In the genomic region with DNA sequence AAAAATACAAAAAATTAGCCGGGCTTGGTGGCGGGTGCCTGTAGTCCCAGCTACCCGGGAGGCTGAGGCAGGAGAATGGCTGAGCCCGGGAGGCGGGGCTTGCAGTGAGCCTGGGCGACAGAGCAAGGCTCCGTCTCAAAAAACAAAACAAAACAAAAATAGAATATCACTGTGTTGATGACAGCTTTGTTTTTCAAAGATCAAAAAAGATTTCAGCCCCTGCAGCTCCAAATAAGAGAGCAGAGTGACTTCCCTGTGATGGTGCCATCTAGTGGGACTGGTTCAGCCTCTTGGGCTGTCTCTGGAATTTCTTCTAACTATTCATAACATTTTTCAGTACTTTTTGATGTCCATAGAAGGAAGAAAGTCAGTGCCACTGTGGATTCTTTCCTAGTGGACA, we compare ENCODE assay signal across 8 cellular contexts.
DNase-seq lines count a peak whose midpoint lies in the region; ATAC-seq, FAIRE-seq and TF ChIP-seq lines count a peak whose summit lies in the region.
"Not testable (repeated sequence)": the region's sequence is repeated elsewhere in the genome, so short reads cannot be mapped to it uniquely, and the experiment has no call there.

No MANE protein-coding gene starts in this region.

- POLR2A ChIA-PET in HCT116 (lab: Charles Lee): not testable (repeated sequence)

- not testable (repeated sequence) for H3K9ac ChIP-seq in HCT116 (ENCODE audit: low read length)

- not testable (repeated sequence) for H3K36me3 Mint-ChIP-seq in naive B cell

- not testable (repeated sequence) for H3K4me2 ChIP-seq in HCT116 (ENCODE audit: low read length)

- H3K9me3 Mint-ChIP-seq in naive B cell: not testable (repeated sequence)

- RAD21 ChIA-PET in HCT116 (lab: Charles Lee; ENCODE audit: low non-redundant PET in 1 of 2, low total read pairs in 2 of 2, uncharacterized antibody in 2 of 2, unreplicated experiment in 2 of 2): not testable (repeated sequence)

- TF ChIP-seq CTCF in HCT116 (IDR thresholded peaks at IDR 0.05 in 2 of 3, conservative IDR thresholded peaks at IDR 0.05 in 1 of 3; ENCODE audit: borderline replicate concordance in 1 of 3, insufficient read depth in 1 of 3, low read depth in 2 of 3, low read length in 2 of 3) (peak; percentile 6 to 24 (median 18); a peak in 1 of 6 replicates), cardiac fibroblast (IDR thresholded peaks at IDR 0.05; ENCODE audit: low read depth, low read length) (peak; percentile 26), gastroesophageal sphincter (IDR thresholded peaks at IDR 0.05) (peak in 2 of 4 experiments; percentile 25 to 50), upper lobe of right lung (IDR thresholded peaks at IDR 0.05) (peak; percentile 45)

- WGBS in gastroesophageal sphincter (ENCODE audit: low coverage in 1 of 2), 2 donors: 23 to 59% methylated on average over 5 of the region's 7 CpGs

- intact Hi-C loops in HCT116 (cut with micrococcal nuclease); upper lobe of right lung (cut with DNase I): not testable (repeated sequence)

- TF ChIP-seq RAD21 in HCT116 (IDR thresholded peaks at IDR 0.05; ENCODE audit: low read depth): peak; percentile 33; the same call in 1 of the 2 replicates

- H3K4me3 ChIP-seq in HCT116 (replicated peaks in 1 of 2; ENCODE audit: low read depth in 1 of 2, low read length in 2 of 2); cardiac fibroblast (replicated peaks in 1 of 2; ENCODE audit: low read depth in 2 of 2, low read length in 2 of 2); gastroesophageal sphincter; upper lobe of right lung: not testable (repeated sequence)

- H3K36me3 ChIP-seq in HCT116 (ENCODE audit: control insufficient read depth in 1 of 2, insufficient read depth in 2 of 2, low read length in 2 of 2): not testable (repeated sequence)
- H3K36me3 ChIP-seq in gastroesophageal sphincter (peaks cover 0 to 57% of the 10 kb centered on the region in 2 donors), upper lobe of right lung (peaks cover 51% of the 10 kb centered on the region)

- ATAC-seq in HCT116 (peak; percentile 92), gastroesophageal sphincter (peak; percentile 85), naive B cell (ENCODE audit: low read depth in 2 of 2) (peak; percentile 80 to 84), upper lobe of right lung (peak; percentile 88)

- not testable (repeated sequence) for H3K4me3 Mint-ChIP-seq in naive B cell

- CTCF ChIA-PET in HCT116 (lab: Charles Lee): not testable (repeated sequence)

- not testable (repeated sequence) for BruUV-seq in HCT116 (replicated peaks; lab: Mats Ljungman, UMichigan)

- DNase-seq in Caki2 (ENCODE audit: low read depth): peak; percentile 19
- DNase-seq in HCT116 (ENCODE audit: low read depth, low spot score); RCC 7860 (ENCODE audit: low spot score); naive B cell; upper lobe of right lung: not testable (repeated sequence)
- peak; percentile 4 for DNase-seq in activated CD8-positive, alpha-beta memory T cell treated with anti-CD3 and anti-CD28 coated beads, Interleukin-2, amount 50 U/mL, for 48 hours
- DNase-seq in cardiac fibroblast (ENCODE audit: low read depth in 2 of 2): peak; percentile 32 to 37

- peak; percentile 52 for FAIRE-seq in RCC 7860 (lab: Jason Lieb, UNC)

- not testable (repeated sequence) for H3K27me3 ChIP-seq in HCT116 (ENCODE audit: insufficient read depth, low read length); gastroesophageal sphincter; upper lobe of right lung

- H2AFZ ChIP-seq in HCT116 (ENCODE audit: low read depth, low read length, poor library complexity, severe bottlenecking): not testable (repeated sequence)

- H3K27ac Mint-ChIP-seq in naive B cell: peak overlapping the region in 1 of 6 donors; percentile 60

- not testable (repeated sequence) for TF ChIP-seq EP300 in gastroesophageal sphincter (IDR thresholded peaks at IDR 0.05)

- not testable (repeated sequence) for H3K27me3 Mint-ChIP-seq in naive B cell

- in situ Hi-C loops in Caki2 (cut with HindIII; ENCODE audit: low pct_unique_long_range_greater_than_20kb, low sequenced_read_pairs): not testable (repeated sequence)

- not testable (repeated sequence) for TF ChIP-seq POLR2A in HCT116 (IDR thresholded peaks at IDR 0.05; ENCODE audit: borderline replicate concordance, extremely low read depth, insufficient read depth, insufficient read length); gastroesophageal sphincter (IDR thresholded peaks at IDR 0.05)

- H3K4me1 Mint-ChIP-seq in naive B cell: peaks cover 11 to 48% (median 44%) of the 10 kb centered on the region in 3 donors

- H3K27ac ChIP-seq in HCT116 (ENCODE audit: low read depth, low read length): not testable (repeated sequence)
- H3K27ac ChIP-seq in gastroesophageal sphincter (peak overlapping the region; percentile 52 to 81 (median 74)), upper lobe of right lung (peak overlapping the region; percentile 24)

- H3K9me2 ChIP-seq in HCT116 (ENCODE audit: insufficient read depth): not testable (repeated sequence)

- not testable (repeated sequence) for H4K20me1 ChIP-seq in HCT116 (ENCODE audit: insufficient read depth)

- H3K4me1 ChIP-seq in HCT116 (ENCODE audit: control insufficient read depth in 1 of 2, insufficient read depth in 2 of 2, low read length in 2 of 2): not testable (repeated sequence)
- H3K4me1 ChIP-seq in gastroesophageal sphincter: peaks cover 0 to 84% (median 9%) of the 10 kb centered on the region in 3 donors
- peaks cover 25% of the 10 kb centered on the region for H3K4me1 ChIP-seq in upper lobe of right lung

- H3K79me2 ChIP-seq in HCT116 (ENCODE audit: insufficient read depth, low read length): peaks cover 75% of the 10 kb centered on the region

- H3K9me3 ChIP-seq in HCT116 (ENCODE audit: control insufficient read depth in 1 of 2, insufficient read depth in 1 of 2, low read depth in 1 of 2, low read length in 2 of 2); gastroesophageal sphincter; upper lobe of right lung: not testable (repeated sequence)
